In the genomic region with DNA sequence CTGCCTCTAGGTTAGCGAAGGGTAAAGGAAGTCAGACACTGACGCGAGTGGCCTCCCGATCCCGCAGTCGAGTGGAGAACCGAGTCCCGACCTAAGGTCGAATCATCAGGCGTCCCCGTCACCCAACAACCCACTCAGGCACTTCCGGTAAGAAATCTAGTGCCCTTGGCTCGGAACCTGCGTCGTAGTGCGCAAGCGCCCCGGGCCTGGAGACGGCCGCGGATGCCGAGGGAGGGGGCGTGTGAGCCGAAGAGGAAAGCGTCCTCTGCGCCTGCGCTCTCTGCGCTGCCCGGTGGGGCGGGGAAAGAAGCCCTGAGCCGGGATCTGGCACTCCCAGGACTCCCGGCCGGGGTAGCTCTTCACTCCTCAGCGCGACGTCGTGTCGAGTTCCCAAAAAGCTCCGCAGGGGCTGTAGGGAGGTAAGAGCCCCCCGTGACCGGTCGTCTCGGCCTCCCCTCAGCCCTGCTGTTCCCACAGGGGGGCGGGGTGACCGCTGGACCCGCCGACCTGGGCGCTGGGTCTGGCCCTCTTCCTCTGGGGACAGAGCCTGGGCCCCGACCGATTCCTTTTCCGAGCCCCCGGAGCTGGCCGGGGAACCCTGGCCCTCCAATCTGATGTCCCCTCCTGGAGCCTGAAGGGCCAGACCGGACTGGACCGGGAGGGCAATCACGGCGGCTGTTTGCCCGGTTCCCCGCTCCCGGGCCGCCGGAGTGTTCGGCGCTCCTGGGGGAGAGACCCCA, we compare ENCODE assay signal across 8 cellular contexts. TPM values are rescaled to one million over a fixed set of nuclear protein-coding genes. Genes with fewer than 3 reads are reported as not detected.
DNase-seq lines count a peak whose midpoint lies in the region; ATAC-seq and TF ChIP-seq lines count a peak whose summit lies in the region.

A gene (plus strand): TSS at position 330 of the 740 bp plus-strand sequence. CDS start 26,084 bp downstream, outside the sequence.

- CTCF ChIA-PET in SK-N-SH (lab: Yijun Ruan, JAX), result interaction anchor here (1.0 to 1.3 kb wide), 2 partner anchors 44 to 316 kb away, joined by 3 to 6 read pairs; no protein-coding TSS in a partner anchor

- H3K79me2 ChIP-seq in SK-N-SH (ENCODE audit: insufficient read depth), result peaks cover 48% of the 10 kb centered on the region

- no peaks in the 10 kb centered on the region; the same call in 1 of the 2 replicates for H4K20me1 ChIP-seq in SK-N-SH (ENCODE audit: insufficient read depth)

- peaks cover 3% of the 10 kb centered on the region for H3F3A ChIP-seq in SK-N-SH (replicated peaks; ENCODE audit: insufficient read depth)

- H3K36me3 Mint-ChIP-seq in activated naive CD4-positive, alpha-beta T cell treated with anti-CD3 and anti-CD28 coated beads, Interleukin-2, amount 50 U/mL, for 72 hours, result peaks cover 5% of the 10 kb centered on the region in 2 donors

- H3K4me3 ChIP-seq in GM06990 (replicated peaks; ENCODE audit: low read depth, low read length), result peak within 1 kb of the TSS; percentile 82
- peak within 1 kb of the TSS; percentile 74 to 89 for H3K4me3 ChIP-seq in SK-N-SH (ENCODE audit: low read depth in 2 of 2, low read length in 1 of 2)

- no peaks in the 10 kb centered on the region for H3K9me3 ChIP-seq in SK-N-SH

- TF ChIP-seq CTCF in GM06990 (IDR thresholded peaks at IDR 0.05; ENCODE audit: insufficient read depth, low read length, poor library complexity, severe bottlenecking) (peak; percentile 29), SK-N-SH (IDR thresholded peaks at IDR 0.05) (peak; percentile 40)

- DNase-seq in GM06990 (ENCODE audit: extremely low read depth, insufficient read length) (peak; percentile 96), NCI-H1048 (lab: John Stamatoyannopoulos, UW) (peak; percentile 92), SK-N-SH (peak; percentile 97), glomerular endothelial cell (ENCODE audit: extremely low read depth, low read depth, low spot score) (peak; percentile 84), occipital lobe (lab: John Stamatoyannopoulos, UW) (peak; percentile 95)
- DNase-seq in activated naive CD4-positive, alpha-beta T cell treated with anti-CD3 and anti-CD28 coated beads, Interleukin-2, amount 50 U/mL, for 72 hours (ENCODE audit: low spot score in 2 of 2), result peak; percentile 95 to 98

- whole genome bisulfite sequencing in SK-N-SH (ENCODE audit: low lambda C conversion rate), result 0% methylated on average over 12 of the region's 64 CpGs

- peak within 1 kb of the TSS; percentile 87 for H2AFZ ChIP-seq in SK-N-SH (ENCODE audit: low read depth)

- POLR2A ChIA-PET in SK-N-SH (lab: Yijun Ruan, JAX), result interaction anchor here (1.0 to 1.2 kb wide), 2 partner anchors 161 to 298 kb away, joined by 3 to 4 read pairs; no protein-coding TSS in a partner anchor

- no peaks in the 10 kb centered on the region for H3K27me3 ChIP-seq in GM06990 (replicated peaks; ENCODE audit: control insufficient read depth, insufficient read depth, low read length)
- no peaks in the 10 kb centered on the region for H3K27me3 ChIP-seq in SK-N-SH (ENCODE audit: insufficient read depth)

- peak within 1 kb of the TSS; percentile 93 to 97 for H3K27ac ChIP-seq in SK-N-SH (ENCODE audit: low read depth in 2 of 2, low read length in 1 of 2)
- peak within 1 kb of the TSS; percentile 91 for H3K27ac ChIP-seq in temporal lobe (ENCODE audit: low read depth, low read length)

- H3K9me3 Mint-ChIP-seq in activated naive CD4-positive, alpha-beta T cell treated with anti-CD3 and anti-CD28 coated beads, Interleukin-2, amount 50 U/mL, for 72 hours, result no peaks in the 10 kb centered on the region

- H3K4me1 ChIP-seq in SK-N-SH (ENCODE audit: control insufficient read depth in 1 of 2, insufficient read depth in 2 of 2, low read depth in 1 of 2, low read length in 1 of 2), result peaks cover 3 to 11% of the 10 kb centered on the region in 2 experiments; a peak in 3 of 4 replicates

- no peak for TF ChIP-seq EP300 in SK-N-SH (IDR thresholded peaks at IDR 0.05; ENCODE audit: borderline replicate concordance in 1 of 2, low read depth in 1 of 2, low read length in 1 of 2)

- peak within 1 kb of the TSS; percentile 92 to 99 for H3K27ac Mint-ChIP-seq in activated naive CD4-positive, alpha-beta T cell treated with anti-CD3 and anti-CD28 coated beads, Interleukin-2, amount 50 U/mL, for 72 hours

- ATAC-seq in HG02588 (IDR thresholded peaks at IDR 0.05; ENCODE audit: unreplicated experiment), result peak; percentile 83
- ATAC-seq in activated naive CD4-positive, alpha-beta T cell treated with anti-CD3 and anti-CD28 coated beads, Interleukin-2, amount 50 U/mL, for 72 hours, result peak; percentile 93

- H3K9me2 ChIP-seq in SK-N-SH, result no peaks in the 10 kb centered on the region

- TF ChIP-seq RAD21 in SK-N-SH (IDR thresholded peaks at IDR 0.05; ENCODE audit: low read length), result no peak

- H3K4me2 ChIP-seq in SK-N-SH, result peak within 1 kb of the TSS; percentile 84

- peak within 1 kb of the TSS; percentile 92 for H3K9ac ChIP-seq in SK-N-SH

- H3K36me3 ChIP-seq in GM06990 (ENCODE audit: control insufficient read depth, insufficient read depth, low read length), result no peaks in the 10 kb centered on the region
- peaks cover 3 to 6% of the 10 kb centered on the region in 2 experiments for H3K36me3 ChIP-seq in SK-N-SH (replicated peaks in 1 of 2; ENCODE audit: control insufficient read depth in 1 of 2, insufficient read depth in 2 of 2, low read length in 1 of 2)

TF ChIP-seq in SK-N-SH, 30 proteins besides CTCF, POLR2A, EP300 and RAD21 (continues in another document):
- TF ChIP-seq CHD2 (IDR thresholded peaks at IDR 0.05; ENCODE audit: low read length, partially characterized antibody) (peak; percentile 21), FOXJ3 (CRISPR knock-in tag; IDR thresholded peaks at IDR 0.05) (no peak), POLR2AphosphoS5 (IDR thresholded peaks at IDR 0.05; ENCODE audit: low read depth, low read length) (peak; percentile 93), NFIC (IDR thresholded peaks at IDR 0.05; ENCODE audit: borderline replicate concordance) (no peak), SMC3 (IDR thresholded peaks at IDR 0.05; ENCODE audit: low read depth, low read length) (no peak), MXI1 (IDR thresholded peaks at IDR 0.05; ENCODE audit: low read depth, low read length) (no peak; the same call in 1 of the 2 replicates), RXRA (IDR thresholded peaks at IDR 0.05; ENCODE audit: borderline replicate concordance, low read depth) (no peak; the same call in 1 of the 2 replicates), EZH2phosphoT487 (IDR thresholded peaks at IDR 0.05; ENCODE audit: borderline replicate concordance, low read depth) (no peak), SIN3A (IDR thresholded peaks at IDR 0.05; ENCODE audit: borderline replicate concordance, low read depth, low read length) (peak; percentile 51; the same call in 1 of the 2 replicates), GABPA (IDR thresholded peaks at IDR 0.05; ENCODE audit: low read depth) (peak; percentile 57), GATA2 (CRISPR knock-in tag; IDR thresholded peaks at IDR 0.05) (no peak)
- TF ChIP-seq, protein P1, sequence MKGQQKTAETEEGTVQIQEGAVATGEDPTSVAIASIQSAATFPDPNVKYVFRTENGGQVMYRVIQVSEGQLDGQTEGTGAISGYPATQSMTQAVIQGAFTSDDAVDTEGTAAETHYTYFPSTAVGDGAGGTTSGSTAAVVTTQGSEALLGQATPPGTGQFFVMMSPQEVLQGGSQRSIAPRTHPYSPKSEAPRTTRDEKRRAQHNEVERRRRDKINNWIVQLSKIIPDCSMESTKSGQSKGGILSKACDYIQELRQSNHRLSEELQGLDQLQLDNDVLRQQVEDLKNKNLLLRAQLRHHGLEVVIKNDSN (IDR thresholded peaks at IDR 0.05; ENCODE audit: borderline replicate concordance, low read depth), result no peak
- TF ChIP-seq, protein P2, sequence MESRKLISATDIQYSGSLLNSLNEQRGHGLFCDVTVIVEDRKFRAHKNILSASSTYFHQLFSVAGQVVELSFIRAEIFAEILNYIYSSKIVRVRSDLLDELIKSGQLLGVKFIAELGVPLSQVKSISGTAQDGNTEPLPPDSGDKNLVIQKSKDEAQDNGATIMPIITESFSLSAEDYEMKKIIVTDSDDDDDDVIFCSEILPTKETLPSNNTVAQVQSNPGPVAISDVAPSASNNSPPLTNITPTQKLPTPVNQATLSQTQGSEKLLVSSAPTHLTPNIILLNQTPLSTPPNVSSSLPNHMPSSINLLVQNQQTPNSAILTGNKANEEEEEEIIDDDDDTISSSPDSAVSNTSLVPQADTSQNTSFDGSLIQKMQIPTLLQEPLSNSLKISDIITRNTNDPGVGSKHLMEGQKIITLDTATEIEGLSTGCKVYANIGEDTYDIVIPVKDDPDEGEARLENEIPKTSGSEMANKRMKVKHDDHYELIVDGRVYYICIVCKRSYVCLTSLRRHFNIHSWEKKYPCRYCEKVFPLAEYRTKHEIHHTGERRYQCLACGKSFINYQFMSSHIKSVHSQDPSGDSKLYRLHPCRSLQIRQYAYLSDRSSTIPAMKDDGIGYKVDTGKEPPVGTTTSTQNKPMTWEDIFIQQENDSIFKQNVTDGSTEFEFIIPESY (IDR thresholded peaks at IDR 0.05; ENCODE audit: borderline replicate concordance, low read depth), result no peak
- TF ChIP-seq, protein P3, sequence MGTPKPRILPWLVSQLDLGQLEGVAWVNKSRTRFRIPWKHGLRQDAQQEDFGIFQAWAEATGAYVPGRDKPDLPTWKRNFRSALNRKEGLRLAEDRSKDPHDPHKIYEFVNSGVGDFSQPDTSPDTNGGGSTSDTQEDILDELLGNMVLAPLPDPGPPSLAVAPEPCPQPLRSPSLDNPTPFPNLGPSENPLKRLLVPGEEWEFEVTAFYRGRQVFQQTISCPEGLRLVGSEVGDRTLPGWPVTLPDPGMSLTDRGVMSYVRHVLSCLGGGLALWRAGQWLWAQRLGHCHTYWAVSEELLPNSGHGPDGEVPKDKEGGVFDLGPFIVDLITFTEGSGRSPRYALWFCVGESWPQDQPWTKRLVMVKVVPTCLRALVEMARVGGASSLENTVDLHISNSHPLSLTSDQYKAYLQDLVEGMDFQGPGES (IDR thresholded peaks at IDR 0.05; ENCODE audit: low read depth, low read length), result no peak
- TF ChIP-seq, protein P4, sequence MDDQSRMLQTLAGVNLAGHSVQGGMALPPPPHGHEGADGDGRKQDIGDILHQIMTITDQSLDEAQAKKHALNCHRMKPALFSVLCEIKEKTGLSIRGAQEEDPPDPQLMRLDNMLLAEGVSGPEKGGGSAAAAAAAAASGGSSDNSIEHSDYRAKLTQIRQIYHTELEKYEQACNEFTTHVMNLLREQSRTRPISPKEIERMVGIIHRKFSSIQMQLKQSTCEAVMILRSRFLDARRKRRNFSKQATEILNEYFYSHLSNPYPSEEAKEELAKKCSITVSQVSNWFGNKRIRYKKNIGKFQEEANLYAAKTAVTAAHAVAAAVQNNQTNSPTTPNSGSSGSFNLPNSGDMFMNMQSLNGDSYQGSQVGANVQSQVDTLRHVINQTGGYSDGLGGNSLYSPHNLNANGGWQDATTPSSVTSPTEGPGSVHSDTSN (IDR thresholded peaks at IDR 0.05), result peak; percentile 22; the same call in 1 of the 2 replicates

RNA-seq across cellular contexts. Expression of the gene that starts here (rescaled TPM):
- polyA plus RNA-seq in SK-N-SH (2012; rRNA removed), result 3.3 and 4.8 TPM in 2 replicates
- polyA plus RNA-seq in SK-N-SH (2012; cell fraction: cytosol; rRNA removed), result 4.7 and 5.4 TPM in 2 replicates
- 3.6 and 11.5 TPM in 2 replicates for polyA plus RNA-seq in SK-N-SH (2012; cell fraction: nucleus; rRNA removed)
- total RNA-seq in activated naive CD4-positive, alpha-beta T cell treated with anti-CD3 and anti-CD28 coated beads, Interleukin-2, amount 50 U/mL, for 72 hours, result 10 to 100 TPM; 11.2 to 29.9 TPM
- total RNA-seq in glomerular endothelial cell (18.0 and 24.4 TPM in 2 replicates), occipital lobe (57.1 TPM), temporal lobe (41.1 TPM)

Comparison
In these comparisons a context has a peak if more than half of its experiments do, and no peak if none do; other contexts are left out.
1. Peak in every context shown above with its lines: DNase-seq, ATAC-seq, H3K4me3 ChIP-seq and H3K27ac ChIP-seq.